In genomic region chrX:433771-434170, GRCh38 we compare ENCODE assay signal across 25 cellular contexts.
"Had no signal": no experiment of that assay in that cellular context is flagged by ENCODE, and none has a peak within 500 bp of the region (broad histone marks: within the 10 kb centered on the region; RNA-seq: fewer than 3 reads in every experiment).

No MANE protein-coding gene starts in this region.

- H3K4me1 ChIP-seq: psoas muscle, testis had no signal

- H3K27ac Mint-ChIP-seq: nephron progenitor cell; stimulated activated effector memory CD8-positive, alpha-beta T cell treated with anti-CD3 and anti-CD28 coated beads, Interleukin-12 subunit alpha, Interleukin-12 subunit beta, amount 100 ng/mL, for 72 hours; type B pancreatic cell had no signal

- H3K27me3 ChIP-seq: testis had no signal

- FAIRE-seq: endothelial cell of umbilical vein, frontal cortex, keratinocyte, urothelium cell line had no signal

- H3K4me3 ChIP-seq: coronary artery, psoas muscle, smooth muscle cell, testis, tibial artery had no signal

- ATAC-seq: left lobe of liver; naive thymus-derived CD8-positive, alpha-beta T cell; psoas muscle; right cardiac atrium; stimulated activated effector memory CD8-positive, alpha-beta T cell treated with anti-CD3 and anti-CD28 coated beads, Interleukin-12 subunit alpha, Interleukin-12 subunit beta, amount 100 ng/mL, for 72 hours; stimulated activated naive CD8-positive, alpha-beta T cell treated with anti-CD3 and anti-CD28 coated beads, Interleukin-15, Interleukin-2, amounts not matched to agents 100 U/mL and 50 U/mL, for 24 hours had no signal

- H3K36me3 Mint-ChIP-seq: stimulated activated effector memory CD8-positive, alpha-beta T cell treated with anti-CD3 and anti-CD28 coated beads, Interleukin-12 subunit alpha, Interleukin-12 subunit beta, amount 100 ng/mL, for 72 hours had no signal

- H3K27ac ChIP-seq: coronary artery, psoas muscle, testis, tibial artery had no signal

- H3K9me3 ChIP-seq: psoas muscle, testis, tibial artery had no signal

- H3K36me3 ChIP-seq: tibial artery had no signal

- H3K9me3 Mint-ChIP-seq: type B pancreatic cell had no signal

- H3K4me3 Mint-ChIP-seq: central memory CD8-positive, alpha-beta T cell; naive thymus-derived CD8-positive, alpha-beta T cell; nephron progenitor cell; stimulated activated effector memory CD8-positive, alpha-beta T cell treated with anti-CD3 and anti-CD28 coated beads, Interleukin-12 subunit alpha, Interleukin-12 subunit beta, amount 100 ng/mL, for 72 hours; type B pancreatic cell had no signal

- DNase-seq: dermis blood vessel endothelial cell; effector memory CD4-positive, alpha-beta T cell; erythroblast; mesendoderm; nephron progenitor cell; nucleus accumbens; right cardiac atrium; stimulated activated CD4-positive, alpha-beta T cell treated with anti-CD3 and anti-CD28 coated beads, Interleukin-2, amount 100 ng/mL, for 24 hours; stimulated activated CD4-positive, alpha-beta T cell treated with anti-CD3 and anti-CD28 coated beads, Interleukin-4, amount 100 ng/mL, for 24 hours; stimulated activated naive CD8-positive, alpha-beta T cell treated with anti-CD3 and anti-CD28 coated beads, Interleukin-15, Interleukin-2, amounts not matched to agents 100 U/mL and 50 U/mL, for 24 hours; substantia nigra; testis had no signal
